ENCODE assay signal across 25 cellular contexts in the genomic region with DNA sequence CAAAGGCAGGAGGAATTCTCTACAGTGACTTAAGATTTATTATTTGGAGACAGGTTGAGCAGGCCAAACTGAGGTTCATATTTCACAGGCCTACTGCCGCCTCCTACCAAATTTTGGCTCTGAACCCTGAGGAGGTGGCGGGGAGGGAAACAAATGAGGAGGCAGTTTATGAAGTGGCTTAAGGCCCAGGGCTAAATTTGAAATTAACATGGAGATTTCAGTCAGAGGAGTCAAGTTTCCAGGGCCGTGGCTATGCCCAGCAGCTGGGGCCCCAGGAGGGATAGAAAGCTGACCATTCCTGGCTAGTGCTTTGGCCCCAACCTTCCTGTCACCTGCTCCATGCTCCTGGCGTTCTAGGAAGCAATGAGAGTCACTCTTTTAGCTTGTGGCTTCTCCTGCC.
"Had no signal": no experiment of that assay in that cellular context is flagged by ENCODE, and none has a peak within 500 bp of the region (broad histone marks: within the 10 kb centered on the region; RNA-seq: fewer than 3 reads in every experiment).

No MANE protein-coding gene starts in this region.

- H3K4me1 Mint-ChIP-seq: activated T-helper 17 cell treated with anti-CD3 and anti-CD28 coated beads, Interleukin-2, amount 50 U/mL, for 72 hours had no signal

- H3K36me3 Mint-ChIP-seq: activated naive CD4-positive, alpha-beta T cell treated with anti-CD3 and anti-CD28 coated beads, Interleukin-2, amount 50 U/mL, for 72 hours; natural killer cell treated with Interleukin-12 subunit alpha and Interleukin-12 subunit beta and Interleukin-15 and Interleukin-18, amount 100 ng/mL, for 72 hours had no signal

- H3K27me3 ChIP-seq: ascending aorta, brain microvascular endothelial cell, foreskin keratinocyte, upper lobe of right lung had no signal

- ATAC-seq: activated CD8-positive, alpha-beta T cell treated with anti-CD3 and anti-CD28 coated beads, Interleukin-2, amount 10 ng/mL, durations not matched to agents 7 days and 5 days; activated naive CD4-positive, alpha-beta T cell treated with anti-CD3 and anti-CD28 coated beads, Interleukin-2, amount 50 U/mL, for 72 hours; activated T-helper 17 cell treated with anti-CD3 and anti-CD28 coated beads, Interleukin-2, amount 50 U/mL, for 72 hours; foreskin keratinocyte; natural killer cell treated with Interleukin-12 subunit alpha and Interleukin-12 subunit beta and Interleukin-15 and Interleukin-18, amount 100 ng/mL, for 72 hours; sciatic nerve; upper lobe of right lung had no signal

- H3K4me3 Mint-ChIP-seq: activated CD8-positive, alpha-beta T cell treated with anti-CD3 and anti-CD28 coated beads, Interleukin-2, amount 10 ng/mL, durations not matched to agents 7 days and 5 days; activated T-helper 17 cell treated with anti-CD3 and anti-CD28 coated beads, Interleukin-2, amount 50 U/mL, for 72 hours; dendritic cell treated with granulocyte-macrophage colony-stimulating factor and Interleukin-4, amounts not matched to agents 40 ng/mL and 50 ng/mL, for 4 days; natural killer cell treated with Interleukin-12 subunit alpha and Interleukin-12 subunit beta and Interleukin-15 and Interleukin-18, amount 100 ng/mL, for 72 hours had no signal

- H3K9me3 ChIP-seq: ascending aorta, left ventricle myocardium inferior, thoracic aorta, upper lobe of right lung had no signal

- H3K9me3 Mint-ChIP-seq: activated naive CD4-positive, alpha-beta T cell treated with anti-CD3 and anti-CD28 coated beads, Interleukin-2, amount 50 U/mL, for 72 hours; activated T-helper 17 cell treated with anti-CD3 and anti-CD28 coated beads, Interleukin-2, amount 50 U/mL, for 72 hours; dendritic cell treated with granulocyte-macrophage colony-stimulating factor and Interleukin-4, amounts not matched to agents 40 ng/mL and 50 ng/mL, for 4 days; natural killer cell treated with Interleukin-12 subunit alpha and Interleukin-12 subunit beta and Interleukin-15 and Interleukin-18, amount 100 ng/mL, for 72 hours had no signal

- H3K36me3 ChIP-seq: ascending aorta, brain microvascular endothelial cell, left ventricle myocardium inferior, thoracic aorta, upper lobe of right lung had no signal

- H3K27ac ChIP-seq: ascending aorta, brain microvascular endothelial cell, foreskin keratinocyte, left ventricle myocardium inferior, thoracic aorta, upper lobe of right lung had no signal

- DNase-seq: activated CD4-positive, alpha-beta T cell treated with anti-CD3 and anti-CD28 coated beads for 1 hour; activated CD4-positive, alpha-beta T cell treated with anti-CD3 and anti-CD28 coated beads, Interleukin-2, amount 50 U/mL, for 1 hour; activated CD8-positive, alpha-beta T cell treated with anti-CD3 and anti-CD28 coated beads, Interleukin-2, amount 10 ng/mL, durations not matched to agents 7 days and 5 days; brain microvascular endothelial cell; caudate nucleus; effector CD4-positive, alpha-beta T cell; erythroblast; foreskin keratinocyte; kidney glomerular epithelial cell; left ventricle myocardium inferior; midbrain; nucleus accumbens; stimulated activated CD4-positive, alpha-beta T cell treated with anti-CD3 and anti-CD28 coated beads, Interleukin-2, amount 100 ng/mL, for 48 hours; stimulated activated CD8-positive, alpha-beta memory T cell treated with anti-CD3 and anti-CD28 coated beads, Interleukin-4, amount 100 ng/mL, for 48 hours; stimulated activated naive CD4-positive, alpha-beta T cell; T-helper 9 cell; upper lobe of right lung had no signal

- H3K27ac Mint-ChIP-seq: activated CD8-positive, alpha-beta T cell treated with anti-CD3 and anti-CD28 coated beads, Interleukin-2, amount 10 ng/mL, durations not matched to agents 7 days and 5 days; activated naive CD4-positive, alpha-beta T cell treated with anti-CD3 and anti-CD28 coated beads, Interleukin-2, amount 50 U/mL, for 72 hours; activated T-helper 17 cell treated with anti-CD3 and anti-CD28 coated beads, Interleukin-2, amount 50 U/mL, for 72 hours; dendritic cell treated with granulocyte-macrophage colony-stimulating factor and Interleukin-4, amounts not matched to agents 40 ng/mL and 50 ng/mL, for 4 days; natural killer cell treated with Interleukin-12 subunit alpha and Interleukin-12 subunit beta and Interleukin-15 and Interleukin-18, amount 100 ng/mL, for 72 hours had no signal

- H3K4me3 ChIP-seq: ascending aorta, left ventricle myocardium inferior, smooth muscle cell, thoracic aorta, upper lobe of right lung had no signal

- H3K27me3 Mint-ChIP-seq: activated T-helper 17 cell treated with anti-CD3 and anti-CD28 coated beads, Interleukin-2, amount 50 U/mL, for 72 hours had no signal

- H3K4me1 ChIP-seq: ascending aorta, foreskin keratinocyte, left ventricle myocardium inferior, upper lobe of right lung had no signal

- H3K4me2 ChIP-seq: smooth muscle cell had no signal
